In the genomic region with DNA sequence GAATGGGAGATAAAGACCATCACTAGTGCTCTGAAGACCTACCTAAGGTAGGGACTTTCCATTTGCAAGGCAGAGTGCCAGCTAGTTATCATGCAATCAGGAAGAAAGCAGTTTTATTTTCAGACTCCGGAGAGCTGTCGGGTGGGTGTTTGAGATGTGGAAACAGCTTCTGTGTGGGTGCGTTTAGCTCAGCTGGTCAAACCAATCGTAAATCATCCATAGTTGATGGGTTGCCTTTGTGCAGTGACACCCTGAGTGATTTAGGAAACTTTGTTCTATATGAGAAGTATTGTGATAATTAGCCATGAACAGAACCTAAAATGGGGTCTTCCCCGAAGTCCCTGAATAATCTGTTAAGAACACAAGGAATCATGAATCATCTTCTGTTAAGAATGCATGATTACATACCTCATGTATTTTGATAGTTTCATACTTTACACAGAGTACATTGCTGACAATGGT, we compare ENCODE assay signal across 9 cellular contexts.
DNase-seq lines count a peak whose midpoint lies in the region; ATAC-seq, FAIRE-seq and TF ChIP-seq lines count a peak whose summit lies in the region.
"Had no signal": no experiment of that assay in that cellular context is flagged by ENCODE, and none has a peak within 500 bp of the region (broad histone marks: within the 10 kb centered on the region; RNA-seq: fewer than 3 reads in every experiment).

No MANE protein-coding gene starts in this region.

- H3K27me3 ChIP-seq in endothelial cell of umbilical vein (ENCODE audit: control insufficient read depth in 2 of 2, insufficient read depth in 2 of 2, low read length in 2 of 2), result no peaks in the 10 kb centered on the region

- dilution Hi-C loops in endothelial cell of umbilical vein (cut with MboI; ENCODE audit: extremely low pct_ligation_motif_present, low sequenced_read_pairs), result no loop called here

- no peaks in the 10 kb centered on the region for H3K9me3 ChIP-seq in endothelial cell of umbilical vein (replicated peaks; ENCODE audit: control insufficient read depth, insufficient read depth, low read length)

- no peak overlapping the region for H2AFZ ChIP-seq in endothelial cell of umbilical vein (ENCODE audit: low read depth, low read length)

- ATAC-seq in GM21786 (IDR thresholded peaks at IDR 0.05; ENCODE audit: unreplicated experiment), result peak; percentile 44

- H4K20me1 ChIP-seq in endothelial cell of umbilical vein (replicated peaks; ENCODE audit: control insufficient read depth, extremely low read depth, insufficient read depth, low read length), result no peaks in the 10 kb centered on the region

- H3K36me3 ChIP-seq in endothelial cell of umbilical vein (ENCODE audit: control insufficient read depth in 2 of 2, extremely low read depth in 1 of 2, insufficient read depth in 2 of 2, low read length in 2 of 2), result no peaks in the 10 kb centered on the region

- no peak overlapping the region for H3K4me3 ChIP-seq in endothelial cell of umbilical vein (replicated peaks in 1 of 3; ENCODE audit: insufficient read depth in 1 of 3, low read depth in 1 of 3, low read length in 3 of 3)

- CTCF ChIA-PET in endothelial cell of umbilical vein (lab: Charles Lee), result no interaction called here

- no peaks in the 10 kb centered on the region for H3K9me1 ChIP-seq in endothelial cell of umbilical vein (replicated peaks; ENCODE audit: control insufficient read depth, extremely low read depth, insufficient read depth, low read length)

- H3K4me2 ChIP-seq in endothelial cell of umbilical vein (ENCODE audit: insufficient read depth, low read length), result no peak overlapping the region

- intact Hi-C loops in endothelial cell of umbilical vein (cut with micrococcal nuclease), result no loop called here

- TF ChIP-seq POLR2A in endothelial cell of umbilical vein (IDR thresholded peaks at IDR 0.05; ENCODE audit: low read depth, low read length), result no peak

- H3K9ac ChIP-seq in endothelial cell of umbilical vein (replicated peaks; ENCODE audit: extremely low read depth, insufficient read depth, low read length), result no peak overlapping the region

- POLR2A ChIA-PET in endothelial cell of umbilical vein (lab: Charles Lee), result no interaction called here

- no peak for FAIRE-seq in endothelial cell of umbilical vein (lab: Jason Lieb, UNC)
- no peak for FAIRE-seq in frontal cortex (lab: Jason Lieb, UNC)
- FAIRE-seq: A204.1 had no signal

- peak; percentile 11 to 68 (median 35) for DNase-seq in NCI-H1417 (lab: John Stamatoyannopoulos, UW)
- no peak for DNase-seq in NCI-H1417 treated with DMSO at 0.1 percent for 48 hours (lab: John Stamatoyannopoulos, UW)
- peak; percentile 72 for DNase-seq in NCI-H69 (lab: John Stamatoyannopoulos, UW)
- DNase-seq in endothelial cell of umbilical vein (ENCODE audit: low read depth, low spot score), result peak; percentile 37
- no peak for DNase-seq in NCI-H1092 (lab: John Stamatoyannopoulos, UW)
- no peak for DNase-seq in frontal cortex (ENCODE audit: low spot score in 2 of 2)
- no peak for DNase-seq in GM19238 (ENCODE audit: insufficient read length, low spot score)

- peaks cover 42% of the 10 kb centered on the region for H3K4me1 ChIP-seq in endothelial cell of umbilical vein (ENCODE audit: control insufficient read depth, extremely low read depth, insufficient read depth, low read length)

- H3K79me2 ChIP-seq in endothelial cell of umbilical vein (ENCODE audit: control insufficient read depth, insufficient read depth, low read length), result no peaks in the 10 kb centered on the region

- no TSS peak for BruUV-seq in endothelial cell of umbilical vein (replicated peaks; lab: Mats Ljungman, UMichigan)

- TF ChIP-seq CTCF in endothelial cell of umbilical vein (IDR thresholded peaks at IDR 0.05; ENCODE audit: extremely low read depth in 1 of 2, insufficient read depth in 1 of 2, low read depth in 1 of 2, low read length in 2 of 2), result no peak

- H3K27ac ChIP-seq in endothelial cell of umbilical vein (ENCODE audit: insufficient read depth, low read depth, low read length), result no peak overlapping the region

TF ChIP-seq in endothelial cell of umbilical vein, 7 proteins besides CTCF, POLR2A, EP300 and RAD21:
- TF ChIP-seq MYC (IDR thresholded peaks at IDR 0.05; ENCODE audit: low read depth, low read length), result no peak
- TF ChIP-seq GATA2 (IDR thresholded peaks at IDR 0.05; ENCODE audit: insufficient read depth, insufficient read length, low read depth, low read length), result no peak
- no peak for TF ChIP-seq POLR2AphosphoS5 (IDR thresholded peaks at IDR 0.05; ENCODE audit: insufficient read depth, low read depth, low read length)
- no peak for TF ChIP-seq EZH2 (IDR thresholded peaks at IDR 0.05; ENCODE audit: borderline replicate concordance, low read depth, low read length, severe bottlenecking)
- TF ChIP-seq, protein P1, sequence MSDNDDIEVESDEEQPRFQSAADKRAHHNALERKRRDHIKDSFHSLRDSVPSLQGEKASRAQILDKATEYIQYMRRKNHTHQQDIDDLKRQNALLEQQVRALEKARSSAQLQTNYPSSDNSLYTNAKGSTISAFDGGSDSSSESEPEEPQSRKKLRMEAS (IDR thresholded peaks at IDR 0.05; ENCODE audit: insufficient read depth, insufficient read length), result no peak
- TF ChIP-seq JUN (IDR thresholded peaks at IDR 0.05; ENCODE audit: borderline replicate concordance, insufficient read depth, insufficient read length, low read depth), result no peak
- no peak for TF ChIP-seq FOS (IDR thresholded peaks at IDR 0.05; ENCODE audit: borderline replicate concordance, insufficient read depth, low read length)

Comparison
In these comparisons a context has a peak if more than half of its experiments do, and no peak if none do; other contexts are left out.
1. DNase-seq: peak in NCI-H1417 (3 of 3), NCI-H69 (single experiment) and endothelial cell of umbilical vein (single experiment); none in NCI-H1417 treated with DMSO at 0.1 percent for 48 hours (single experiment), NCI-H1092 (single experiment), frontal cortex (0 of 2) and GM19238 (single experiment).